23 cellular contexts compared by ENCODE assay signal in the genomic region with DNA sequence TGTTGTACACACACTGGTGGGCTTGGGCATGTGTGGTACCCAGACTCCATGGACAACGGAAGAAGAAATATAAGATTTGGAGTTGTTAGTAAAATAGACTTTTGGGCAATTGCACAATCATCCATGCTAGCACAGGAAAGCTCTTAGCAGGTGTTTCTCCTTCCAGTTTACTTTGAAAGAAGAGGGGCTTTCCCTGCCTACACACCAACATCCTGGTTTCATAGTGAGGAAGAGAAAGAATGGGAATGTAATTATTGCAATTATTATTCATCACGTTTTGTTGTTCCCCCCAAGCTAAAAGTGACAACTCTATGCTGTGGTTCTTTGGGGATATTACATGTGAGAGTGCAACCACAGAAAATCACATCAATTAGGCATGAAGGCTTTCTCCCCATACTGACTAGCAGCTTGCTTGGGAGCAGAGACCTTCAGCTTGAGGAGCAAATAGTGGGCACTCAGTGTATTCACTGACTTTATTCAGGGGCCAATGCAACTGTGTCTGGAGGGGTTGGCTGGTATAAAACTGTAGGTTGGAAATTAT.
"Had no signal": no experiment of that assay in that cellular context is flagged by ENCODE, and none has a peak within 500 bp of the region (broad histone marks: within the 10 kb centered on the region; RNA-seq: fewer than 3 reads in every experiment).

No MANE protein-coding gene starts in this region.

- H3K4me3 Mint-ChIP-seq: activated naive CD8-positive, alpha-beta T cell treated with anti-CD3 and anti-CD28 coated beads, Interleukin-2, amount 50 U/mL, for 24 hours; endodermal cell; naive thymus-derived CD8-positive, alpha-beta T cell; stimulated activated naive CD8-positive, alpha-beta T cell treated with anti-CD3 and anti-CD28 coated beads, Interleukin-15, Interleukin-2, amounts not matched to agents 100 ng/mL and 50 ng/mL, for 24 hours; T-helper 2 cell treated with Interferon-gamma antibody and Interleukin-4, amounts not matched to agents 5 μg/mL and 100 μg/mL, for 36 hours had no signal

- H3K36me3 Mint-ChIP-seq: naive thymus-derived CD8-positive, alpha-beta T cell had no signal

- H3K9me3 Mint-ChIP-seq: activated naive CD8-positive, alpha-beta T cell treated with anti-CD3 and anti-CD28 coated beads, Interleukin-2, amount 50 U/mL, for 24 hours; endodermal cell; stimulated activated naive CD8-positive, alpha-beta T cell treated with anti-CD3 and anti-CD28 coated beads, Interleukin-15, Interleukin-2, amounts not matched to agents 100 ng/mL and 50 ng/mL, for 24 hours; T-helper 2 cell treated with Interferon-gamma antibody and Interleukin-4, amounts not matched to agents 5 μg/mL and 100 μg/mL, for 36 hours had no signal

- H3K27me3 Mint-ChIP-seq: activated naive CD8-positive, alpha-beta T cell treated with anti-CD3 and anti-CD28 coated beads, Interleukin-2, amount 50 U/mL, for 24 hours; naive thymus-derived CD8-positive, alpha-beta T cell; progenitor cell of endocrine pancreas; stimulated activated naive CD8-positive, alpha-beta T cell treated with anti-CD3 and anti-CD28 coated beads, Interleukin-15, Interleukin-2, amounts not matched to agents 100 ng/mL and 50 ng/mL, for 24 hours had no signal

- DNase-seq: activated CD4-positive, alpha-beta T cell treated with anti-CD3 and anti-CD28 coated beads for 1 hour; activated CD8-positive, alpha-beta memory T cell treated with anti-CD3 and anti-CD28 coated beads, Interleukin-2, amount 50 U/mL, for 48 hours; activated effector memory CD4-positive, alpha-beta T cell treated with Interleukin-2 at 50 U/mL for 16 hours; activated naive CD4-positive, alpha-beta T cell treated with anti-CD3 and anti-CD28 coated beads, Interleukin-2, amount 50 U/mL, for 16 hours; activated naive CD8-positive, alpha-beta T cell treated with anti-CD3 and anti-CD28 coated beads, Interleukin-2, amount 50 U/mL, for 24 hours; activated T-cell treated with anti-CD3 and anti-CD28 coated beads, Interleukin-2, amount 50 U/mL, for 48 hours; body of pancreas; cortex of kidney; endodermal cell; esophagus squamous epithelium; gastrocnemius medialis; hippocampal formation; kidney glomerular epithelial cell; left lung; naive thymus-derived CD8-positive, alpha-beta T cell; spleen; stimulated activated CD4-positive, alpha-beta T cell treated with anti-CD3 and anti-CD28 coated beads, Interleukin-4, amount 100 ng/mL, for 1 hour; substantia nigra; upper lobe of right lung; WERI-Rb-1 had no signal

- H3K4me1 Mint-ChIP-seq: endodermal cell had no signal

- H3K27ac Mint-ChIP-seq: activated naive CD8-positive, alpha-beta T cell treated with anti-CD3 and anti-CD28 coated beads, Interleukin-2, amount 50 U/mL, for 24 hours; endodermal cell; stimulated activated naive CD8-positive, alpha-beta T cell treated with anti-CD3 and anti-CD28 coated beads, Interleukin-15, Interleukin-2, amounts not matched to agents 100 ng/mL and 50 ng/mL, for 24 hours; T-helper 2 cell treated with Interferon-gamma antibody and Interleukin-4, amounts not matched to agents 5 μg/mL and 100 μg/mL, for 36 hours had no signal

- ATAC-seq: activated naive CD8-positive, alpha-beta T cell treated with anti-CD3 and anti-CD28 coated beads, Interleukin-2, amount 50 U/mL, for 24 hours; body of pancreas; gastrocnemius medialis; left lung; naive thymus-derived CD8-positive, alpha-beta T cell; upper lobe of right lung had no signal
